In genomic region chr9:110996436-110997224, GRCh38 we compare ENCODE assay signal across 12 cellular contexts. TPM values are rescaled to one million over a fixed set of nuclear protein-coding genes. Genes with fewer than 3 reads are reported as not detected.
DNase-seq lines count a peak whose midpoint lies in the region; ATAC-seq, FAIRE-seq and TF ChIP-seq lines count a peak whose summit lies in the region.
"Had no signal": no experiment of that assay in that cellular context is flagged by ENCODE, and none has a peak within 500 bp of the region (broad histone marks: within the 10 kb centered on the region; RNA-seq: fewer than 3 reads in every experiment).

No MANE protein-coding gene starts in this region.

- ATAC-seq in lower lobe of right lung, result peak; percentile 19 to 37
- peak in 1 of 2 donors; percentile 59 for ATAC-seq in upper lobe of left lung (ENCODE audit: low FRiP score in 2 of 2)

- H3K4me1 ChIP-seq in lower lobe of right lung, result peaks cover 32% of the 10 kb centered on the region
- H3K4me1 ChIP-seq in upper lobe of left lung, result peaks cover 0 to 7% (median 1%) of the 10 kb centered on the region in 4 donors

- H3K27ac ChIP-seq in lower lobe of right lung (peak overlapping the region; percentile 66), upper lobe of left lung (peak overlapping the region; percentile 14 to 67 (median 50))

- FAIRE-seq in RCC 7860 (lab: Jason Lieb, UNC), result no peak

- TF ChIP-seq EP300 in upper lobe of left lung (IDR thresholded peaks at IDR 0.05), result no peak

- H3K27me3 ChIP-seq in lower lobe of right lung (ENCODE audit: low read depth) (no peaks in the 10 kb centered on the region), upper lobe of left lung (no peaks in the 10 kb centered on the region)
- H3K27me3 ChIP-seq: SJSA1 had no signal

- DNase-seq in HFF-Myc (ENCODE audit: extremely low read depth, low read depth), result peak; percentile 21
- peak; percentile 94 for DNase-seq in choroid plexus epithelial cell (ENCODE audit: low read depth)
- no peak for DNase-seq in lower lobe of right lung
- no peak for DNase-seq in upper lobe of left lung
- DNase-seq in RCC 7860 (ENCODE audit: low spot score), result no peak
- no peak for DNase-seq in GM10266 (ENCODE audit: extremely low spot score)
- no peak for DNase-seq in NCI-H446 (lab: John Stamatoyannopoulos, UW)
- DNase-seq: activated CD4-positive, alpha-beta T cell treated with anti-CD3 and anti-CD28 coated beads for 4 hours; DMS79 treated with DMSO at 0.1 percent for 48 hours; islet precursor cell; NCI-H446 treated with DMSO at 0.1 percent for 48 hours had no signal

- intact Hi-C loops in lower lobe of right lung (cut with DNase I), result no loop called here

- WGBS in upper lobe of left lung, 2 donors, result 63 to 71% methylated on average over 9 of the region's 9 CpGs

- H3K36me3 ChIP-seq in lower lobe of right lung (no peaks in the 10 kb centered on the region), upper lobe of left lung (no peaks in the 10 kb centered on the region)
- H3K36me3 ChIP-seq: SJSA1 had no signal

- H3K9me3 ChIP-seq in lower lobe of right lung (no peaks in the 10 kb centered on the region), upper lobe of left lung (no peaks in the 10 kb centered on the region)
- H3K9me3 ChIP-seq: SJSA1 had no signal

- TF ChIP-seq POLR2A in upper lobe of left lung (IDR thresholded peaks at IDR 0.05), result no peak

- H3K4me3 ChIP-seq in HFF-Myc (replicated peaks; ENCODE audit: low read depth, low read length) (no peak overlapping the region), choroid plexus epithelial cell (ENCODE audit: low read depth, low read length) (no peak overlapping the region), lower lobe of right lung (no peak overlapping the region), upper lobe of left lung (no peak overlapping the region)
- H3K4me3 ChIP-seq: SJSA1 had no signal

- TF ChIP-seq CTCF in HFF-Myc (IDR thresholded peaks at IDR 0.05; ENCODE audit: low read depth, low read length, missing control alignments), result no peak
- TF ChIP-seq CTCF in choroid plexus epithelial cell (conservative IDR thresholded peaks at IDR 0.05; ENCODE audit: low read depth, low read length), result no peak
- no peak for TF ChIP-seq CTCF in lower lobe of right lung (IDR thresholded peaks at IDR 0.05)
- no peak for TF ChIP-seq CTCF in upper lobe of left lung (IDR thresholded peaks at IDR 0.05)
- TF ChIP-seq CTCF in GM10266 (IDR thresholded peaks at IDR 0.05; ENCODE audit: control insufficient read depth, insufficient read depth, low read depth, missing control alignments), result no peak

RNA-seq across cellular contexts. Expression of gene LPAR1, which starts 41.6 kb away (rescaled TPM):
- total RNA-seq in lower lobe of right lung (23.2 TPM), upper lobe of left lung (10 to 100 TPM in 5 of 6 donors, 1 to 10 TPM in 1; 9.3 to 28.7 (median 15.6) TPM)

Comparison
In these comparisons a context has a peak if more than half of its experiments do, and no peak if none do; other contexts are left out.
1. DNase-seq: peak in HFF-Myc (single experiment) and choroid plexus epithelial cell (single experiment); none in lower lobe of right lung (single experiment), upper lobe of left lung (0 of 2), RCC 7860 (single experiment), GM10266 (single experiment) and NCI-H446 (0 of 2).